28 cellular contexts compared by ENCODE assay signal in the genomic region with DNA sequence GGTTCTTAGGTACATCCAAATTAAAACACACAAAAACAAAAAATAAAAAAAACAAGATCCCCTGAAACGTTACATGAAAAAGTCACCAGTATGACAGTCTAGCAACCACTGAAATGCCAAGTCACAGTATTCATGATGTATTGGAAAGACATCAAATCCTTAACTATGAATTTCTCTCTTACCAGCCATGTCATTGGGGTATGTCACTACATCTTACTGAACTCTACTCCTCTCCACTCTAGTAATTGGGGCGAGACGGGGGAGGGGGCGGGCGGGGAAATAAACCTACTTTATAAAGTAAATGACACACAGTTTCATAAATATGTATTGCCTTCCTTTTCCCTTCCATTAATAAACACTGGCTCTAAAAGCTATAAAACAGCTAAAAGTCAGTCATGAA.
"Had no signal": no experiment of that assay in that cellular context is flagged by ENCODE, and none has a peak within 500 bp of the region (broad histone marks: within the 10 kb centered on the region; RNA-seq: fewer than 3 reads in every experiment).

No MANE protein-coding gene starts in this region.

- H3K4me3 Mint-ChIP-seq: activated CD4-positive, alpha-beta memory T cell treated with anti-CD3 and anti-CD28 coated beads, Interleukin-2, amount 10 ng/mL, durations not matched to agents 7 days and 5 days; activated CD4-positive, alpha-beta T cell treated with anti-CD3 and anti-CD28 coated beads, Interleukin-2, amount 10 ng/mL, durations not matched to agents 7 days and 5 days; activated naive CD4-positive, alpha-beta T cell treated with anti-CD3 and anti-CD28 coated beads, Interleukin-2, amount 10 ng/mL, durations not matched to agents 7 days and 5 days; activated naive CD8-positive, alpha-beta T cell treated with anti-CD3 and anti-CD28 coated beads for 36 hours; activated naive CD8-positive, alpha-beta T cell treated with anti-CD3 and anti-CD28 coated beads, Interleukin-2, amount 50 U/mL, for 24 hours; activated T-cell treated with anti-CD3 and anti-CD28 coated beads, Interleukin-2, amount 50 U/mL, for 4 hours; activated T-helper 1 cell treated with anti-CD3 and anti-CD28 coated beads, Interleukin-12 subunit alpha, Interleukin-12 subunit beta, Interleukin-2, Interleukin-4 antibody, amounts not matched to agents 30 ng/mL and 10 ng/mL and 1 ng/mL, durations not matched to agents 14 hours and 24 hours and 36 hours had no signal

- H3K27ac Mint-ChIP-seq: activated CD4-positive, alpha-beta memory T cell treated with anti-CD3 and anti-CD28 coated beads, Interleukin-2, amount 10 ng/mL, durations not matched to agents 7 days and 5 days; activated CD4-positive, alpha-beta T cell treated with anti-CD3 and anti-CD28 coated beads, Interleukin-2, amount 10 ng/mL, durations not matched to agents 7 days and 5 days; activated naive CD4-positive, alpha-beta T cell treated with anti-CD3 and anti-CD28 coated beads, Interleukin-2, amount 10 ng/mL, durations not matched to agents 7 days and 5 days; activated naive CD8-positive, alpha-beta T cell treated with anti-CD3 and anti-CD28 coated beads for 36 hours; activated naive CD8-positive, alpha-beta T cell treated with anti-CD3 and anti-CD28 coated beads, Interleukin-2, amount 50 U/mL, for 24 hours; activated T-helper 1 cell treated with anti-CD3 and anti-CD28 coated beads, Interleukin-12 subunit alpha, Interleukin-12 subunit beta, Interleukin-2, Interleukin-4 antibody, amounts not matched to agents 30 ng/mL and 10 ng/mL and 1 ng/mL, durations not matched to agents 14 hours and 24 hours and 36 hours had no signal

- DNase-seq: activated CD4-positive, alpha-beta memory T cell treated with anti-CD3 and anti-CD28 coated beads, Interleukin-2, amount 10 ng/mL, durations not matched to agents 7 days and 5 days; activated CD4-positive, alpha-beta T cell treated with anti-CD3 and anti-CD28 coated beads for 1 hour; activated CD4-positive, alpha-beta T cell treated with anti-CD3 and anti-CD28 coated beads for 4 hours; activated CD4-positive, alpha-beta T cell treated with anti-CD3 and anti-CD28 coated beads, Interleukin-2, amount 10 ng/mL, durations not matched to agents 7 days and 5 days; activated CD4-positive, alpha-beta T cell treated with anti-CD3 and anti-CD28 coated beads, Interleukin-2, amount 50 U/mL, for 4 hours; activated CD8-positive, alpha-beta memory T cell treated with anti-CD3 and anti-CD28 coated beads, Interleukin-2, amount 50 U/mL, for 48 hours; activated gamma-delta T cell; activated naive CD4-positive, alpha-beta T cell; activated naive CD4-positive, alpha-beta T cell treated with anti-CD3 and anti-CD28 coated beads, Interleukin-2, amount 10 ng/mL, durations not matched to agents 7 days and 5 days; activated naive CD8-positive, alpha-beta T cell treated with anti-CD3 and anti-CD28 coated beads for 36 hours; activated naive CD8-positive, alpha-beta T cell treated with anti-CD3 and anti-CD28 coated beads, Interleukin-2, amount 50 U/mL, for 24 hours; activated T-cell treated with anti-CD3 and anti-CD28 coated beads for 4 hours; activated T-cell treated with anti-CD3 and anti-CD28 coated beads, Interleukin-2, amount 50 U/mL, for 4 hours; adrenal gland; amygdala; aorta; body of pancreas; caudate nucleus; cerebellar nuclear complex; colonic mucosa; effector CD8-positive, alpha-beta T cell; esophagus squamous epithelium; foreskin melanocyte; heart right ventricle; T-helper 1 cell; T-helper 2 cell had no signal

- H3K9me3 Mint-ChIP-seq: activated CD4-positive, alpha-beta memory T cell treated with anti-CD3 and anti-CD28 coated beads, Interleukin-2, amount 10 ng/mL, durations not matched to agents 7 days and 5 days; activated naive CD4-positive, alpha-beta T cell treated with anti-CD3 and anti-CD28 coated beads, Interleukin-2, amount 10 ng/mL, durations not matched to agents 7 days and 5 days; activated naive CD8-positive, alpha-beta T cell treated with anti-CD3 and anti-CD28 coated beads for 36 hours; activated naive CD8-positive, alpha-beta T cell treated with anti-CD3 and anti-CD28 coated beads, Interleukin-2, amount 50 U/mL, for 24 hours; activated T-cell treated with anti-CD3 and anti-CD28 coated beads, Interleukin-2, amount 50 U/mL, for 4 hours; activated T-helper 1 cell treated with anti-CD3 and anti-CD28 coated beads, Interleukin-12 subunit alpha, Interleukin-12 subunit beta, Interleukin-2, Interleukin-4 antibody, amounts not matched to agents 30 ng/mL and 10 ng/mL and 1 ng/mL, durations not matched to agents 14 hours and 24 hours and 36 hours had no signal

- H3K9me3 ChIP-seq: adrenal gland, body of pancreas, colonic mucosa, esophagus squamous epithelium, gastroesophageal sphincter, heart right ventricle had no signal

- H3K4me1 Mint-ChIP-seq: activated CD4-positive, alpha-beta memory T cell treated with anti-CD3 and anti-CD28 coated beads, Interleukin-2, amount 10 ng/mL, durations not matched to agents 7 days and 5 days; activated naive CD4-positive, alpha-beta T cell treated with anti-CD3 and anti-CD28 coated beads, Interleukin-2, amount 10 ng/mL, durations not matched to agents 7 days and 5 days had no signal

- ATAC-seq: activated naive CD8-positive, alpha-beta T cell treated with anti-CD3 and anti-CD28 coated beads, Interleukin-2, amount 50 U/mL, for 24 hours; activated T-cell treated with anti-CD3 and anti-CD28 coated beads, Interleukin-2, amount 50 U/mL, for 4 hours; body of pancreas; gastroesophageal sphincter; heart right ventricle had no signal

- H3K27me3 Mint-ChIP-seq: activated CD4-positive, alpha-beta memory T cell treated with anti-CD3 and anti-CD28 coated beads, Interleukin-2, amount 10 ng/mL, durations not matched to agents 7 days and 5 days; activated CD4-positive, alpha-beta T cell treated with anti-CD3 and anti-CD28 coated beads, Interleukin-2, amount 10 ng/mL, durations not matched to agents 7 days and 5 days; activated naive CD4-positive, alpha-beta T cell treated with anti-CD3 and anti-CD28 coated beads, Interleukin-2, amount 10 ng/mL, durations not matched to agents 7 days and 5 days; activated naive CD8-positive, alpha-beta T cell treated with anti-CD3 and anti-CD28 coated beads for 36 hours; activated naive CD8-positive, alpha-beta T cell treated with anti-CD3 and anti-CD28 coated beads, Interleukin-2, amount 50 U/mL, for 24 hours had no signal
